ENCODE assay signal across 1 cellular context in genomic region chr17:17713839-17714238, GRCh38.
TF ChIP-seq lines count a peak whose summit lies in the region.

No MANE protein-coding gene starts in this region.

TF ChIP-seq in IMR-90, 13 proteins besides CTCF, POLR2A, EP300 and RAD21:
- TF ChIP-seq CHD1 (IDR thresholded peaks at IDR 0.05; ENCODE audit: low read depth, low read length) (no peak), MAZ (IDR thresholded peaks at IDR 0.05; ENCODE audit: borderline replicate concordance, low read depth, low read length) (peak; percentile 26; the same call in 1 of the 2 replicates), USF2 (IDR thresholded peaks at IDR 0.05; ENCODE audit: low read depth, low read length) (peak; percentile 51; the same call in 1 of the 2 replicates)
